In the genomic region with DNA sequence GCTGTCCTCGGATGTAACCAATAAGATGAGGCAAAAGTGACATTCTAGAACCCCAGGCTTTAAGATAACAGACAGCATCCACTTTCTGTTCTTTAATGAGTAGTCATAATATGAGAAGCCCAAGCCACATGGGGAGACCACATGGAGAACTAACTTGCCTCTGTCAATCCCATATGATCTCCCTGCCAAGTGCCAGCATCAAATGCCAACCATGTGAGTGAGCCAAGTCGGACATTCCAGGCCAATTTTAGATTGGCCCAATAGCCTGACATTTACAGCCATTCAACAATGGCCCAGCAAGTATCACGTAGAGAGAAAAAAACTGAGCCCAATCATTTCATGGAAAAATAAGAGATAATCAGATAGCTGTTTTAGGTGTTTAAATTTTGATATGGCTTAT, we compare ENCODE assay signal across 18 cellular contexts.
A peak's percentile ranks its signal among the peaks of the same experiment; 100 is the strongest.
DNase-seq lines count a peak whose midpoint lies in the region; ATAC-seq and TF ChIP-seq lines count a peak whose summit lies in the region.
"Had no signal": no experiment of that assay in that cellular context is flagged by ENCODE, and none has a peak within 500 bp of the region (broad histone marks: within the 10 kb centered on the region; RNA-seq: fewer than 3 reads in every experiment).

No MANE protein-coding gene starts in this region.

- WGBS in transverse colon (ENCODE audit: low coverage in 1 of 2), 2 donors: 73 to 78% methylated on average over 3 of the region's 3 CpGs

- TF ChIP-seq POLR2A in transverse colon (IDR thresholded peaks at IDR 0.05): no peak

- ATAC-seq in Right ventricle myocardium superior (ENCODE audit: poor library complexity) (peak; percentile 60), GM18909 (IDR thresholded peaks at IDR 0.05; ENCODE audit: poor library complexity, unreplicated experiment) (no peak)
- ATAC-seq: GM12878, HCT116, HepG2 had no signal

- H3K9me3 ChIP-seq in MG63 (no peaks in the 10 kb centered on the region), transverse colon (no peaks in the 10 kb centered on the region)
- H3K9me3 ChIP-seq: BLaER1, Caco-2 had no signal

- H3K36me3 ChIP-seq in MG63 (no peaks in the 10 kb centered on the region), transverse colon (no peaks in the 10 kb centered on the region)
- H3K36me3 ChIP-seq: BLaER1 had no signal

- no peaks in the 10 kb centered on the region for H3K4me1 ChIP-seq in transverse colon
- H3K4me1 ChIP-seq: BLaER1, Caco-2 had no signal

- H3K27ac ChIP-seq in transverse colon: no peak overlapping the region
- H3K27ac ChIP-seq: BLaER1, GM23248 had no signal

- intact Hi-C loops in Right ventricle myocardium superior (cut with DNase I): no loop called here
- intact Hi-C loops in cardiac septum (cut with DNase I): no loop called here
- intact Hi-C loops in transverse colon (cut with DNase I; ENCODE audit: low total_unique reads): no loop called here

- H3K4me3 ChIP-seq in MG63 (no peak overlapping the region), transverse colon (no peak overlapping the region)
- H3K4me3 ChIP-seq: BLaER1, GM12878, GM23248 had no signal

- TF ChIP-seq CTCF in transverse colon (IDR thresholded peaks at IDR 0.05): no peak

- in situ Hi-C loops in transverse colon (cut with MboI; ENCODE audit: low pct_ligation_motif_present in 1 of 4, low pct_unique_long_range_greater_than_20kb in 1 of 4, low sequenced_read_pairs in 3 of 4): no loop called here

- no peak for TF ChIP-seq EP300 in transverse colon (IDR thresholded peaks at IDR 0.05; ENCODE audit: low read depth)

- no peaks in the 10 kb centered on the region for H3K27me3 ChIP-seq in MG63
- H3K27me3 ChIP-seq in transverse colon: no peaks in the 10 kb centered on the region
- H3K27me3 ChIP-seq: BLaER1 had no signal

- no peak for DNase-seq in Right ventricle myocardium superior
- no peak for DNase-seq in cardiac septum (ENCODE audit: low spot score)
- peak; percentile 24 for DNase-seq in MG63
- peak; percentile 34 for DNase-seq in cerebellum (ENCODE audit: low spot score)
- DNase-seq in myocyte (ENCODE audit: low read depth): peak; percentile 58
- no peak for DNase-seq in transverse colon
- DNase-seq in cerebellar nuclear complex (lab: John Stamatoyannopoulos, UW): no peak
- DNase-seq: 8988T; AML-193; Caco-2; CD8-positive, alpha-beta memory T cell; DMS53; GM23248 had no signal

Comparison
In these comparisons a context has a peak if more than half of its experiments do, and no peak if none do; other contexts are left out.
1. DNase-seq: peak in MG63 (single experiment), cerebellum (single experiment) and myocyte (single experiment); none in Right ventricle myocardium superior (single experiment), cardiac septum (single experiment), transverse colon (single experiment) and cerebellar nuclear complex (0 of 2).